ENCODE assay signal across 1 cellular context in the genomic region with DNA sequence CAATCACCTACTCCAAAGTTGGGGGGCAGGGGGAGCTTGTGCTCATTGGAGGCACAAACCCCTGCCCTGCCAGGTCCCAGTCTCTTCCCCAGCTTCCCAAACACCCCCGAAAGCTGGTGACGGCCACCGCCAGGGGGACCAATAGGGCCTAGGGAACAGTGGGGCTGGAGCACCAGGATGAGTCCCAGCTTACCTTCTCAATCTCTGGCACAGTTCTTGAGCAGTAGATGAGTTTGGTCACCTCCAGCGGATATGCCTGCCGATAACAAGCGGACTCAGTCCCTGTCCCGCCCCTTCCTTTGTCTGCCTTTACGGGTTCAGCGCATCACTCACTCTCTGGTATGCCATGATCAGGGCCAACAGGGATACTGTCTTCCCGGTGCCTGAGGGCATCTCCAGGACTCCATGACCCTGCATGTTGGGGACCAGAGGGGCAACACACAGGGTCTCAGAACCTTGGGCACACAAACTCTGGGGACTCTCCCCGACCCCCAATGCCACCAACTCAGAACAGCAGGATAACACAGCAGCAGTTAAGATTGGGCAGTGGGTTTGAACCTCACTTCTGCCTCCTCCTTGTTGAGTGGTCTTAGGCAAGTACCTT.
TF ChIP-seq lines count a peak whose summit lies in the region.

No MANE protein-coding gene starts in this region.

TF ChIP-seq in GM23338, 12 proteins besides CTCF, POLR2A, EP300 and RAD21 (continued from another document):
- no peak for TF ChIP-seq NANOG (IDR thresholded peaks at IDR 0.05; ENCODE audit: borderline replicate concordance)
- TF ChIP-seq STAT1 (IDR thresholded peaks at IDR 0.05; ENCODE audit: unreplicated experiment): no peak
- no peak for TF ChIP-seq REST (IDR thresholded peaks at IDR 0.05; ENCODE audit: unreplicated experiment)
- TF ChIP-seq, protein P1, sequence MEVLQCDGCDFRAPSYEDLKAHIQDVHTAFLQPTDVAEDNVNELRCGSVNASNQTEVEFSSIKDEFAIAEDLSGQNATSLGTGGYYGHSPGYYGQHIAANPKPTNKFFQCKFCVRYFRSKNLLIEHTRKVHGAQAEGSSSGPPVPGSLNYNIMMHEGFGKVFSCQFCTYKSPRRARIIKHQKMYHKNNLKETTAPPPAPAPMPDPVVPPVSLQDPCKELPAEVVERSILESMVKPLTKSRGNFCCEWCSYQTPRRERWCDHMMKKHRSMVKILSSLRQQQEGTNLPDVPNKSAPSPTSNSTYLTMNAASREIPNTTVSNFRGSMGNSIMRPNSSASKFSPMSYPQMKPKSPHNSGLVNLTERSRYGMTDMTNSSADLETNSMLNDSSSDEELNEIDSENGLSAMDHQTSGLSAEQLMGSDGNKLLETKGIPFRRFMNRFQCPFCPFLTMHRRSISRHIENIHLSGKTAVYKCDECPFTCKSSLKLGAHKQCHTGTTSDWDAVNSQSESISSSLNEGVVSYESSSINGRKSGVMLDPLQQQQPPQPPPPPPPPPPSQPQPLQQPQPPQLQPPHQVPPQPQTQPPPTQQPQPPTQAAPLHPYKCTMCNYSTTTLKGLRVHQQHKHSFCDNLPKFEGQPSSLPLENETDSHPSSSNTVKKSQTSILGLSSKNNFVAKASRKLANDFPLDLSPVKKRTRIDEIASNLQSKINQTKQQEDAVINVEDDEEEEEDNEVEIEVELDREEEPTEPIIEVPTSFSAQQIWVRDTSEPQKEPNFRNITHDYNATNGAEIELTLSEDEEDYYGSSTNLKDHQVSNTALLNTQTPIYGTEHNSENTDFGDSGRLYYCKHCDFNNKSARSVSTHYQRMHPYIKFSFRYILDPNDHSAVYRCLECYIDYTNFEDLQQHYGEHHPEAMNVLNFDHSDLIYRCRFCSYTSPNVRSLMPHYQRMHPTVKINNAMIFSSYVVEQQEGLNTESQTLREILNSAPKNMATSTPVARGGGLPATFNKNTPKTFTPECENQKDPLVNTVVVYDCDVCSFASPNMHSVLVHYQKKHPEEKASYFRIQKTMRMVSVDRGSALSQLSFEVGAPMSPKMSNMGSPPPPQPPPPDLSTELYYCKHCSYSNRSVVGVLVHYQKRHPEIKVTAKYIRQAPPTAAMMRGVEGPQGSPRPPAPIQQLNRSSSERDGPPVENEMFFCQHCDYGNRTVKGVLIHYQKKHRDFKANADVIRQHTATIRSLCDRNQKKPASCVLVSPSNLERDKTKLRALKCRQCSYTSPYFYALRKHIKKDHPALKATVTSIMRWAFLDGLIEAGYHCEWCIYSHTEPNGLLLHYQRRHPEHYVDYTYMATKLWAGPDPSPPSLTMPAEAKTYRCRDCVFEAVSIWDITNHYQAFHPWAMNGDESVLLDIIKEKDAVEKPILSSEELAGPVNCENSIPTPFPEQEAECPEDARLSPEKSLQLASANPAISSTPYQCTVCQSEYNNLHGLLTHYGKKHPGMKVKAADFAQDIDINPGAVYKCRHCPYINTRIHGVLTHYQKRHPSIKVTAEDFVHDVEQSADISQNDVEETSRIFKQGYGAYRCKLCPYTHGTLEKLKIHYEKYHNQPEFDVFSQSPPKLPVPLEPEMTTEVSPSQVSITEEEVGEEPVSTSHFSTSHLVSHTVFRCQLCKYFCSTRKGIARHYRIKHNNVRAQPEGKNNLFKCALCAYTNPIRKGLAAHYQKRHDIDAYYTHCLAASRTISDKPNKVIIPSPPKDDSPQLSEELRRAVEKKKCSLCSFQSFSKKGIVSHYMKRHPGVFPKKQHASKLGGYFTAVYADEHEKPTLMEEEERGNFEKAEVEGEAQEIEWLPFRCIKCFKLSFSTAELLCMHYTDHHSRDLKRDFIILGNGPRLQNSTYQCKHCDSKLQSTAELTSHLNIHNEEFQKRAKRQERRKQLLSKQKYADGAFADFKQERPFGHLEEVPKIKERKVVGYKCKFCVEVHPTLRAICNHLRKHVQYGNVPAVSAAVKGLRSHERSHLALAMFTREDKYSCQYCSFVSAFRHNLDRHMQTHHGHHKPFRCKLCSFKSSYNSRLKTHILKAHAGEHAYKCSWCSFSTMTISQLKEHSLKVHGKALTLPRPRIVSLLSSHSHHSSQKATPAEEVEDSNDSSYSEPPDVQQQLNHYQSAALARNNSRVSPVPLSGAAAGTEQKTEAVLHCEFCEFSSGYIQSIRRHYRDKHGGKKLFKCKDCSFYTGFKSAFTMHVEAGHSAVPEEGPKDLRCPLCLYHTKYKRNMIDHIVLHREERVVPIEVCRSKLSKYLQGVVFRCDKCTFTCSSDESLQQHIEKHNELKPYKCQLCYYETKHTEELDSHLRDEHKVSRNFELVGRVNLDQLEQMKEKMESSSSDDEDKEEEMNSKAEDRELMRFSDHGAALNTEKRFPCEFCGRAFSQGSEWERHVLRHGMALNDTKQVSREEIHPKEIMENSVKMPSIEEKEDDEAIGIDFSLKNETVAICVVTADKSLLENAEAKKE (CRISPR knock-in tag; IDR thresholded peaks at IDR 0.05): no peak
- TF ChIP-seq ZNF331 (CRISPR knock-in tag; IDR thresholded peaks at IDR 0.05; ENCODE audit: low read depth): no peak
- no peak for TF ChIP-seq ETS1 (IDR thresholded peaks at IDR 0.05)
- no peak for TF ChIP-seq JUNB (IDR thresholded peaks at IDR 0.05; ENCODE audit: unreplicated experiment)
- no peak for TF ChIP-seq POLR2AphosphoS5 (IDR thresholded peaks at IDR 0.05; ENCODE audit: low read depth)
- TF ChIP-seq CREB1 (CRISPR knock-in tag; IDR thresholded peaks at IDR 0.05; ENCODE audit: low read depth): no peak
- TF ChIP-seq EZH2phosphoT487 (IDR thresholded peaks at IDR 0.05; ENCODE audit: unreplicated experiment): no peak
- TF ChIP-seq ZNF114 (CRISPR knock-in tag; IDR thresholded peaks at IDR 0.05): no peak
